Comparison of ENCODE assay signal across 8 cellular contexts in genomic region chr19:40567750-40568494, GRCh38. TPM values are rescaled to one million over a fixed set of nuclear protein-coding genes. Genes with fewer than 3 reads are reported as not detected.
DNase-seq lines count a peak whose midpoint lies in the region; ATAC-seq and TF ChIP-seq lines count a peak whose summit lies in the region.
"Had no signal": no experiment of that assay in that cellular context is flagged by ENCODE, and none has a peak within 500 bp of the region (broad histone marks: within the 10 kb centered on the region; RNA-seq: fewer than 3 reads in every experiment).

No MANE protein-coding gene starts in this region.

- H3K79me2 ChIP-seq in GM23248 (ENCODE audit: insufficient read depth) = no peaks in the 10 kb centered on the region

- WGBS in GM23248 (ENCODE audit: low coverage in 1 of 2, low lambda C conversion rate in 2 of 2, missing lambda C conversion rate in 2 of 2), 2 experiments = 16 to 17% methylated on average over 58 to 59 of the region's 70 CpGs
- 15 to 18% methylated on average over 22 to 57 of the region's 70 CpGs for WGBS in testis, 2 donors

- H3K4me2 ChIP-seq in GM23248 (ENCODE audit: unreplicated experiment) = peak overlapping the region; percentile 79

- DNase-seq in GM23248 = peak; percentile 35
- DNase-seq in adipocyte (ENCODE audit: low read depth) = peak; percentile 26
- DNase-seq in NCI-H2107 treated with DMSO at 0.1 percent for 48 hours (lab: John Stamatoyannopoulos, UW; ENCODE audit: unreplicated experiment) = no peak
- no peak for DNase-seq in testis
- DNase-seq: NCI-H187 had no signal

- H3K4me3 ChIP-seq in GM23248 = peak overlapping the region; percentile 64
- peak overlapping the region; percentile 68 for H3K4me3 ChIP-seq in adipocyte (ENCODE audit: low read length)
- H3K4me3 ChIP-seq in iPS-18a (ENCODE audit: low read length) = peak overlapping the region; percentile 45
- peak overlapping the region in 2 of 3 donors; percentile 6 to 20 for H3K4me3 ChIP-seq in skeletal muscle tissue (ENCODE audit: low read length in 3 of 3)
- peak overlapping the region in 1 of 2 donors; percentile 21 for H3K4me3 ChIP-seq in testis

- peak overlapping the region; percentile 78 for H2AFZ ChIP-seq in GM23248

- no peak for TF ChIP-seq POLR2A in testis (IDR thresholded peaks at IDR 0.05)

- TF ChIP-seq CTCF in testis (IDR thresholded peaks at IDR 0.05) = no peak

- in situ Hi-C loops in GM23248 (cut with MboI) = no loop called here

- H3K27ac ChIP-seq in GM23248 (no peak overlapping the region), iPS-18a (ENCODE audit: low read length) (no peak overlapping the region), skeletal muscle tissue (ENCODE audit: low read depth, low read length) (no peak overlapping the region), testis (no peak overlapping the region)

- H3K4me1 ChIP-seq in GM23248 (ENCODE audit: insufficient read depth) = no peaks in the 10 kb centered on the region
- H3K4me1 ChIP-seq in adipocyte (ENCODE audit: control insufficient read depth, insufficient read depth, low read length) = peaks cover 8% of the 10 kb centered on the region
- no peaks in the 10 kb centered on the region for H3K4me1 ChIP-seq in iPS-18a (ENCODE audit: control insufficient read depth, low read depth, low read length)
- H3K4me1 ChIP-seq in skeletal muscle tissue (ENCODE audit: control insufficient read depth in 3 of 3, insufficient read depth in 3 of 3, low read length in 3 of 3) = peaks cover 6 to 8% (median 6%) of the 10 kb centered on the region in 3 donors
- H3K4me1 ChIP-seq in testis = peaks cover 3% of the 10 kb centered on the region

- H3F3A ChIP-seq in GM23248 (ENCODE audit: insufficient read depth) = 0 out of 2 replicates have a peak, but pooled peaks cover 4% of the 10 kb centered on the region

- H3K27me3 ChIP-seq in GM23248 (replicated peaks; ENCODE audit: insufficient read depth) = 0 out of 2 replicates have a peak, but pooled peaks cover 3% of the 10 kb centered on the region
- H3K27me3 ChIP-seq in adipocyte (replicated peaks; ENCODE audit: control insufficient read depth, insufficient read depth, low read length) = no peaks in the 10 kb centered on the region
- H3K27me3 ChIP-seq in iPS-18a (ENCODE audit: control insufficient read depth, insufficient read depth, low read length) = peaks cover 65% of the 10 kb centered on the region
- peaks cover 21 to 39% (median 34%) of the 10 kb centered on the region in 3 donors for H3K27me3 ChIP-seq in skeletal muscle tissue (ENCODE audit: control insufficient read depth in 3 of 3, insufficient read depth in 3 of 3, low read length in 3 of 3)
- H3K27me3 ChIP-seq in testis = no peaks in the 10 kb centered on the region

- no peak for ATAC-seq in GM19463 (IDR thresholded peaks at IDR 0.05; ENCODE audit: unreplicated experiment)

- H3K9ac ChIP-seq in GM23248 (peak overlapping the region; percentile 10; the same call in 1 of the 2 replicates), adipocyte (ENCODE audit: low read length) (no peak overlapping the region), iPS-18a (ENCODE audit: low read length) (no peak overlapping the region), skeletal muscle tissue (ENCODE audit: low read depth in 1 of 3, low read length in 3 of 3) (peak overlapping the region in 1 of 3 donors; percentile 50)

- no peaks in the 10 kb centered on the region for H3K36me3 ChIP-seq in GM23248 (ENCODE audit: low read depth)
- no peaks in the 10 kb centered on the region for H3K36me3 ChIP-seq in adipocyte (ENCODE audit: control insufficient read depth, insufficient read depth, low read length, severe bottlenecking)
- no peaks in the 10 kb centered on the region for H3K36me3 ChIP-seq in iPS-18a (ENCODE audit: control insufficient read depth, low read depth, low read length)
- H3K36me3 ChIP-seq in skeletal muscle tissue (ENCODE audit: control insufficient read depth in 3 of 3, insufficient read depth in 3 of 3, low read length in 3 of 3) = no peaks in the 10 kb centered on the region
- no peaks in the 10 kb centered on the region for H3K36me3 ChIP-seq in testis (ENCODE audit: low read depth, missing control alignments)

- H4K20me1 ChIP-seq in GM23248 (ENCODE audit: insufficient read depth) = no peaks in the 10 kb centered on the region

- H3K9me2 ChIP-seq in GM23248 (ENCODE audit: insufficient read depth) = no peaks in the 10 kb centered on the region

- H3K9me3 ChIP-seq in GM23248 (ENCODE audit: low read depth) (no peaks in the 10 kb centered on the region), adipocyte (ENCODE audit: control insufficient read depth, low read length) (no peaks in the 10 kb centered on the region), iPS-18a (ENCODE audit: control insufficient read depth, low read depth, low read length) (no peaks in the 10 kb centered on the region), skeletal muscle tissue (ENCODE audit: control insufficient read depth in 3 of 3, low read length in 3 of 3) (no peaks in the 10 kb centered on the region), testis (no peaks in the 10 kb centered on the region)

- intact Hi-C loops in testis (cut with DNase I; ENCODE audit: low total_unique reads) = no loop called here

RNA-seq across cellular contexts. Expression of gene SHKBP1, which starts 8.8 kb away (rescaled TPM):
- total RNA-seq in GM23248 (2014; rRNA removed; shearing (Covaris generic)) = 27.8 and 36.3 TPM in 2 replicates
- 62.2 and 66.4 TPM in 2 replicates for polyA plus RNA-seq in GM23248 (2016; fragmentation: Nextera tagmentation; extraction: Ambion mirVana)
- total RNA-seq in skeletal muscle tissue = 6.3 TPM
- total RNA-seq in testis = 10 to 100 TPM; 35.6 to 56.3 TPM
- polyA plus RNA-seq in testis (ENCODE audit: insufficient read depth, low read depth, low replicate concordance) = 37.2 TPM

RNA-seq across cellular contexts. Expression of gene LTBP4, which starts 33.2 kb away (rescaled TPM):
- total RNA-seq in GM23248 (2014; rRNA removed; shearing (Covaris generic)) = 18.0 and 18.3 TPM in 2 replicates
- polyA plus RNA-seq in GM23248 (2016; fragmentation: Nextera tagmentation; extraction: Ambion mirVana) (45.5 and 47.2 TPM in 2 replicates), testis (ENCODE audit: insufficient read depth, low read depth, low replicate concordance) (270 TPM)
- total RNA-seq in skeletal muscle tissue (86.6 TPM), testis (100 to 1,000 TPM; 309 to 417 TPM)

Comparison
In these comparisons a context has a peak if more than half of its experiments do, and no peak if none do; other contexts are left out.
1. DNase-seq: peak in GM23248 (single experiment) and adipocyte (single experiment); none in NCI-H2107 treated with DMSO at 0.1 percent for 48 hours (single experiment) and testis (single experiment).